In genomic region chr10:86711957-86712708, GRCh38 we compare ENCODE assay signal across 8 cellular contexts. TPM values are rescaled to one million over a fixed set of nuclear protein-coding genes. Genes with fewer than 3 reads are reported as not detected.
DNase-seq lines count a peak whose midpoint lies in the region; ATAC-seq, FAIRE-seq and TF ChIP-seq lines count a peak whose summit lies in the region.

No MANE protein-coding gene starts in this region.

- no peaks in the 10 kb centered on the region; the same call in 2 of the 3 replicates for H3K9me3 Mint-ChIP-seq in GM23338

- no peaks in the 10 kb centered on the region for H3K79me2 ChIP-seq in GM23338 (replicated peaks; ENCODE audit: insufficient read depth)
- H3K79me2 ChIP-seq in Karpas-422 (ENCODE audit: low read length): no peaks in the 10 kb centered on the region

- FAIRE-seq in pancreas (lab: Jason Lieb, UNC): no peak

- H4K20me1 ChIP-seq in GM23338 (replicated peaks; ENCODE audit: insufficient read depth) (no peaks in the 10 kb centered on the region), Karpas-422 (ENCODE audit: insufficient read depth, low read depth, low read length) (no peaks in the 10 kb centered on the region)

- peak overlapping the region; percentile 95 for H3K27ac ChIP-seq in cardiac muscle cell
- H3K27ac ChIP-seq in GM23338 (ENCODE audit: low read depth): peak overlapping the region; percentile 69; the same call in 1 of the 2 replicates
- peak overlapping the region; percentile 73 for H3K27ac ChIP-seq in Karpas-422 (ENCODE audit: low read length)
- peak overlapping the region; percentile 88 to 96 (median 94) for H3K27ac ChIP-seq in pancreas

- H3K4me1 Mint-ChIP-seq in GM23338: peaks cover 42% of the 10 kb centered on the region

- no peak for TF ChIP-seq CTCF in cardiac muscle cell (IDR thresholded peaks at IDR 0.05; ENCODE audit: low read depth, low read length)
- TF ChIP-seq CTCF in GM23338 (conservative IDR thresholded peaks at IDR 0.05; ENCODE audit: low read depth in 2 of 2): 0 out of 4 replicates have a peak, but pooled peaks of 1 of the 2 experiments have one; percentile 17
- no peak for TF ChIP-seq CTCF in pancreas (IDR thresholded peaks at IDR 0.05)

- peaks cover 12% of the 10 kb centered on the region; the same call in 1 of the 2 replicates for H3F3A ChIP-seq in GM23338 (replicated peaks; ENCODE audit: low read depth)

- peak overlapping the region; percentile 81 for H3K4me3 Mint-ChIP-seq in GM23338

- H3K4me2 ChIP-seq in GM23338 (peak overlapping the region; percentile 96), Karpas-422 (ENCODE audit: low read depth, low read length, poor library complexity, severe bottlenecking) (peak overlapping the region; percentile 88)

- no peaks in the 10 kb centered on the region; the same call in 2 of the 3 replicates for H3K36me3 Mint-ChIP-seq in GM23338 (ENCODE audit: low read depth)

- peak overlapping the region; percentile 77 for H3K9ac ChIP-seq in Karpas-422 (ENCODE audit: low read length)

- H3K4me1 ChIP-seq in cardiac muscle cell (ENCODE audit: low read depth) (peaks cover 16% of the 10 kb centered on the region), GM23338 (ENCODE audit: insufficient read depth) (peaks cover 22% of the 10 kb centered on the region), Karpas-422 (ENCODE audit: low read length) (peaks cover 13% of the 10 kb centered on the region), pancreas (no peaks in the 10 kb centered on the region)

- intact Hi-C loops in Right ventricle myocardium inferior (cut with DNase I): loop anchor here (1.0 kb wide), 1 partner anchor 187 kb away; no protein-coding TSS in a partner anchor
- intact Hi-C loops in pancreas (cut with DNase I): no loop called here

- H2AFZ ChIP-seq in GM23338 (peak overlapping the region; percentile 95), Karpas-422 (ENCODE audit: low read length) (peak overlapping the region; percentile 75; the same call in 1 of the 2 replicates)

- DNase-seq in cardiac muscle cell (ENCODE audit: low read depth in 1 of 2, low spot score in 1 of 2): peak in 1 of 2 donors; percentile 52
- no peak for DNase-seq in Right ventricle myocardium inferior (ENCODE audit: missing footprints)
- DNase-seq in GM23338 (ENCODE audit: low spot score): peak; percentile 61
- DNase-seq in Karpas-422: peak; percentile 67
- peak in 2 of 3 experiments; percentile 28 to 40 for DNase-seq in activated CD8-positive, alpha-beta memory T cell treated with anti-CD3 and anti-CD28 coated beads for 48 hours (ENCODE audit: low read depth in 2 of 3, low spot score in 2 of 3)
- peak; percentile 45 for DNase-seq in glomerular visceral epithelial cell (ENCODE audit: extremely low spot score)
- peak in 2 of 6 donors; percentile 27 to 76 for DNase-seq in pancreas
- DNase-seq in NCI-H2107 treated with DMSO at 0.1 percent for 48 hours (lab: John Stamatoyannopoulos, UW; ENCODE audit: unreplicated experiment): no peak

- H3K4me3 ChIP-seq in cardiac muscle cell (peak overlapping the region; percentile 43), GM23338 (peak overlapping the region; percentile 74), Karpas-422 (ENCODE audit: low read length) (peak overlapping the region; percentile 67), pancreas (peak overlapping the region; percentile 37 to 89 (median 85))

- H3K27me3 ChIP-seq in cardiac muscle cell (no peaks in the 10 kb centered on the region), GM23338 (ENCODE audit: insufficient read depth) (no peaks in the 10 kb centered on the region), Karpas-422 (ENCODE audit: low read length) (no peaks in the 10 kb centered on the region), pancreas (no peaks in the 10 kb centered on the region)

- ATAC-seq in Right ventricle myocardium inferior (no peak), GM23338 (peak; percentile 14), pancreas (peak in 3 of 4 donors; percentile 7 to 19 (median 17))

- H3K27ac Mint-ChIP-seq in GM23338: no peak overlapping the region

- 19 to 20% methylated on average over 32 of the region's 32 CpGs for WGBS in pancreas, 2 donors

- H3K9me3 ChIP-seq in cardiac muscle cell (ENCODE audit: low read depth): no peaks in the 10 kb centered on the region
- no peaks in the 10 kb centered on the region for H3K9me3 ChIP-seq in Karpas-422 (ENCODE audit: low read length)
- no peaks in the 10 kb centered on the region for H3K9me3 ChIP-seq in pancreas

- H3K9me2 ChIP-seq in GM23338 (ENCODE audit: insufficient read depth) (no peaks in the 10 kb centered on the region), Karpas-422 (replicated peaks; ENCODE audit: insufficient read depth, low read length) (no peaks in the 10 kb centered on the region)

- peaks cover 23% of the 10 kb centered on the region for H3K27me3 Mint-ChIP-seq in GM23338 (ENCODE audit: insufficient read depth, low read depth, poor library complexity)

- peaks cover 31% of the 10 kb centered on the region for H3K36me3 ChIP-seq in cardiac muscle cell
- H3K36me3 ChIP-seq in GM23338 (ENCODE audit: insufficient read depth): no peaks in the 10 kb centered on the region
- no peaks in the 10 kb centered on the region for H3K36me3 ChIP-seq in Karpas-422 (ENCODE audit: insufficient read depth, low read length)
- H3K36me3 ChIP-seq in pancreas: no peaks in the 10 kb centered on the region

TF ChIP-seq in GM23338, 12 proteins besides CTCF, POLR2A, EP300 and RAD21:
- no peak for TF ChIP-seq EZH2phosphoT487 (IDR thresholded peaks at IDR 0.05; ENCODE audit: unreplicated experiment)
- TF ChIP-seq ZNF331 (CRISPR knock-in tag; IDR thresholded peaks at IDR 0.05; ENCODE audit: low read depth): no peak
- peak; percentile 39; the same call in 1 of the 2 replicates for TF ChIP-seq POLR2AphosphoS5 (IDR thresholded peaks at IDR 0.05; ENCODE audit: low read depth)
- peak; percentile 21 for TF ChIP-seq EZH2 (IDR thresholded peaks at IDR 0.05; ENCODE audit: low read depth, unreplicated experiment)

RNA-seq across cellular contexts. Expression of gene LDB3, which starts 43.8 kb away (rescaled TPM):
- total RNA-seq in cardiac muscle cell (202 and 213 TPM in 2 replicates), Right ventricle myocardium inferior (1,478 TPM), pancreas (under 1 TPM; 0.14 to 0.59 (median 0.30) TPM)
- polyA plus RNA-seq in cardiac muscle cell (266 and 317 TPM in 2 replicates), GM23338 (2016; fragmentation: Nextera tagmentation; extraction: Ambion mirVana) (0.16 and 0.42 TPM in 2 replicates), pancreas (1 to 10 TPM; 1.3 to 2.1 TPM)
- total RNA-seq in GM23338 (2014; rRNA removed; shearing (Covaris generic)): 0.14 and 0.85 TPM in 2 replicates
- 8.3 and 15.5 TPM in 2 replicates for total RNA-seq in Karpas-422 (2014; rRNA removed; shearing (Covaris generic); ENCODE audit: low replicate concordance)

RNA-seq across cellular contexts. Expression of gene BMPR1A, which starts 44.3 kb away (rescaled TPM):
- total RNA-seq in cardiac muscle cell: 37.0 and 39.4 TPM in 2 replicates
- 35.6 and 54.2 TPM in 2 replicates for polyA plus RNA-seq in cardiac muscle cell
- 53.2 TPM for total RNA-seq in Right ventricle myocardium inferior
- 82.5 and 87.7 TPM in 2 replicates for total RNA-seq in GM23338 (2014; rRNA removed; shearing (Covaris generic))
- polyA plus RNA-seq in GM23338 (2016; fragmentation: Nextera tagmentation; extraction: Ambion mirVana): 12.4 and 14.2 TPM in 2 replicates
- total RNA-seq in Karpas-422 (2014; rRNA removed; shearing (Covaris generic); ENCODE audit: low replicate concordance): 2.2 and 3.2 TPM in 2 replicates
- total RNA-seq in pancreas: 10 to 100 TPM in 5 of 6 donors, 1 to 10 TPM in 1; 9.9 to 22.3 (median 13.5) TPM
- 1 to 10 TPM; 3.5 to 6.6 TPM for polyA plus RNA-seq in pancreas

RNA-seq across cellular contexts. Expression of gene OPN4, which starts 57.8 kb away (rescaled TPM):
- total RNA-seq in cardiac muscle cell (0.18 TPM in 1 of 2 replicates, not detected in the other), Right ventricle myocardium inferior (0.41 TPM), pancreas (not detected)
- polyA plus RNA-seq in cardiac muscle cell (0.24 TPM in 1 of 2 replicates, not detected in the other), GM23338 (2016; fragmentation: Nextera tagmentation; extraction: Ambion mirVana) (not detected in 2 replicates), pancreas (not detected)
- total RNA-seq in GM23338 (2014; rRNA removed; shearing (Covaris generic)): not detected in 2 replicates
- total RNA-seq in Karpas-422 (2014; rRNA removed; shearing (Covaris generic); ENCODE audit: low replicate concordance): not detected in 2 replicates

Comparison
In these comparisons a context has a peak if more than half of its experiments do, and no peak if none do; other contexts are left out.
1. DNase-seq: peak in GM23338 (single experiment), Karpas-422 (single experiment), activated CD8-positive, alpha-beta memory T cell treated with anti-CD3 and anti-CD28 coated beads for 48 hours (2 of 3) and glomerular visceral epithelial cell (single experiment); none in Right ventricle myocardium inferior (single experiment) and NCI-H2107 treated with DMSO at 0.1 percent for 48 hours (single experiment).
2. RNA of gene LDB3, which starts 43.8 kb away (total RNA-seq): 1,478 TPM in Right ventricle myocardium inferior (single experiment) and 202 to 213 TPM in cardiac muscle cell; 8.3 to 15.5 TPM in Karpas-422, 0.14 to 0.59 TPM in pancreas and 0.14 to 0.85 TPM in GM23338; every median in the first group is over 10 times any median in the second.
3. Peak in every context shown above with its lines, with median percentiles within 50 percentile points of each other: H3K27ac ChIP-seq and H3K4me3 ChIP-seq.